In genomic region chr6:135871296-135871695, GRCh38 we compare ENCODE assay signal across 20 cellular contexts. TPM values are rescaled to one million over a fixed set of nuclear protein-coding genes. Genes with fewer than 3 reads are reported as not detected.
DNase-seq lines count a peak whose midpoint lies in the region; ATAC-seq and TF ChIP-seq lines count a peak whose summit lies in the region.
"Had no signal": no experiment of that assay in that cellular context is flagged by ENCODE, and none has a peak within 500 bp of the region (broad histone marks: within the 10 kb centered on the region; RNA-seq: fewer than 3 reads in every experiment).

No MANE protein-coding gene starts in this region.

- peaks cover 32% of the 10 kb centered on the region for H3K36me3 Mint-ChIP-seq in activated CD4-positive, alpha-beta T cell treated with anti-CD3 and anti-CD28 coated beads, Interleukin-2, amount 10 ng/mL, durations not matched to agents 24 days and 14 days (ENCODE audit: low read depth)
- H3K36me3 Mint-ChIP-seq: natural killer cell had no signal

- no peaks in the 10 kb centered on the region for H4K20me1 ChIP-seq in SK-N-SH (ENCODE audit: insufficient read depth)

- peak overlapping the region in 1 of 2 experiments; percentile 59; a peak in 2 of 4 replicates for H3K27ac ChIP-seq in SK-N-SH (ENCODE audit: low read depth in 2 of 2, low read length in 1 of 2)
- H3K27ac ChIP-seq: 22Rv1, hepatocyte, KMS-11 had no signal

- H3K4me1 ChIP-seq in SK-N-SH (ENCODE audit: control insufficient read depth in 1 of 2, insufficient read depth in 2 of 2, low read depth in 1 of 2, low read length in 1 of 2) (no peaks in the 10 kb centered on the region; a peak in 2 of 4 replicates), skeletal muscle satellite cell (ENCODE audit: control insufficient read depth, insufficient read depth, low read length) (peaks cover 38% of the 10 kb centered on the region)
- H3K4me1 ChIP-seq: HAP-1, transverse colon had no signal

- TF ChIP-seq RAD21 in SK-N-SH (IDR thresholded peaks at IDR 0.05; ENCODE audit: low read length) = no peak

- H3K4me2 ChIP-seq in SK-N-SH (no peak overlapping the region), skeletal muscle satellite cell (ENCODE audit: low read length) (peak overlapping the region; percentile 15)
- H3K4me2 ChIP-seq: hepatocyte, KMS-11 had no signal

- no peak for DNase-seq in activated CD4-positive, alpha-beta T cell treated with anti-CD3 and anti-CD28 coated beads, Interleukin-2, amount 10 ng/mL, durations not matched to agents 24 days and 14 days
- DNase-seq in activated CD4-positive, alpha-beta T cell treated with anti-CD3 and anti-CD28 coated beads for 1 hour = no peak
- no peak for DNase-seq in SK-N-SH
- peak; percentile 48 for DNase-seq in fibroblast of the aortic adventitia (ENCODE audit: low read depth)
- no peak for DNase-seq in stimulated activated CD4-positive, alpha-beta T cell treated with anti-CD3 and anti-CD28 coated beads, Interleukin-12 subunit alpha, Interleukin-12 subunit beta, amount 100 ng/mL, for 4 hours
- no peak for DNase-seq in Kasumi-1 (lab: John Stamatoyannopoulos, UW)
- DNase-seq: activated naive CD4-positive, alpha-beta T cell treated with anti-CD3 and anti-CD28 coated beads, Interleukin-2, amount 10 ng/mL, durations not matched to agents 7 days and 5 days; natural killer cell; NCI-H1436; NCI-H345; retina; stimulated activated CD4-positive, alpha-beta T cell treated with anti-CD3 and anti-CD28 coated beads, Interleukin-4, amount 100 ng/mL, for 1 hour; transverse colon had no signal

- H3K27me3 ChIP-seq in SK-N-SH (ENCODE audit: insufficient read depth) (no peaks in the 10 kb centered on the region), skeletal muscle satellite cell (ENCODE audit: control insufficient read depth, insufficient read depth, low read length) (no peaks in the 10 kb centered on the region)
- H3K27me3 ChIP-seq: hepatocyte, transverse colon had no signal

- H3K4me3 ChIP-seq in SK-N-SH (ENCODE audit: low read depth in 2 of 2, low read length in 1 of 2) (no peak overlapping the region), fibroblast of the aortic adventitia (ENCODE audit: low read depth, low read length) (no peak overlapping the region), skeletal muscle satellite cell (ENCODE audit: low read length) (no peak overlapping the region)
- H3K4me3 ChIP-seq: HAP-1, hepatocyte, transverse colon had no signal

- 90% methylated on average over 1 of the region's 1 CpG for WGBS in SK-N-SH (ENCODE audit: low lambda C conversion rate)

- no peaks in the 10 kb centered on the region for H3K27me3 Mint-ChIP-seq in activated CD4-positive, alpha-beta T cell treated with anti-CD3 and anti-CD28 coated beads, Interleukin-2, amount 10 ng/mL, durations not matched to agents 24 days and 14 days
- H3K27me3 Mint-ChIP-seq: activated naive CD4-positive, alpha-beta T cell treated with anti-CD3 and anti-CD28 coated beads, Interleukin-2, amount 10 ng/mL, durations not matched to agents 7 days and 5 days; central memory CD8-positive, alpha-beta T cell had no signal

- ATAC-seq in GM18858 (IDR thresholded peaks at IDR 0.05; ENCODE audit: unreplicated experiment) = no peak
- ATAC-seq: natural killer cell had no signal

- no peak for TF ChIP-seq EP300 in SK-N-SH (IDR thresholded peaks at IDR 0.05; ENCODE audit: borderline replicate concordance in 1 of 2, low read depth in 1 of 2, low read length in 1 of 2)

- no peaks in the 10 kb centered on the region for H3K9me2 ChIP-seq in SK-N-SH

- H2AFZ ChIP-seq in SK-N-SH (ENCODE audit: low read depth) = peak overlapping the region; percentile 65
- H2AFZ ChIP-seq: hepatocyte had no signal

- H3K36me3 ChIP-seq in SK-N-SH (replicated peaks in 1 of 2; ENCODE audit: control insufficient read depth in 1 of 2, insufficient read depth in 2 of 2, low read length in 1 of 2) = no peaks in the 10 kb centered on the region
- H3K36me3 ChIP-seq in skeletal muscle satellite cell (ENCODE audit: insufficient read depth, low read length) = no peaks in the 10 kb centered on the region
- H3K36me3 ChIP-seq: HAP-1, transverse colon had no signal

- H3F3A ChIP-seq in SK-N-SH (replicated peaks; ENCODE audit: insufficient read depth) = peaks cover 3% of the 10 kb centered on the region

- H3K9ac ChIP-seq in SK-N-SH (no peak overlapping the region), skeletal muscle satellite cell (ENCODE audit: low read depth, low read length) (no peak overlapping the region)
- H3K9ac ChIP-seq: KMS-11 had no signal

- peak overlapping the region; percentile 49 for H3K27ac Mint-ChIP-seq in activated CD4-positive, alpha-beta T cell treated with anti-CD3 and anti-CD28 coated beads, Interleukin-2, amount 10 ng/mL, durations not matched to agents 24 days and 14 days
- H3K27ac Mint-ChIP-seq: activated naive CD4-positive, alpha-beta T cell treated with anti-CD3 and anti-CD28 coated beads, Interleukin-2, amount 10 ng/mL, durations not matched to agents 7 days and 5 days; natural killer cell had no signal

- H3K4me1 Mint-ChIP-seq in activated CD4-positive, alpha-beta T cell treated with anti-CD3 and anti-CD28 coated beads, Interleukin-2, amount 10 ng/mL, durations not matched to agents 24 days and 14 days = peaks cover 27% of the 10 kb centered on the region

- intact Hi-C loops in activated CD4-positive, alpha-beta T cell treated with anti-CD3 and anti-CD28 coated beads, Interleukin-2, amount 10 ng/mL, durations not matched to agents 24 days and 14 days (cut with micrococcal nuclease) = no loop called here

- H3K79me2 ChIP-seq in SK-N-SH (ENCODE audit: insufficient read depth) = no peaks in the 10 kb centered on the region
- H3K79me2 ChIP-seq: hepatocyte had no signal

- TF ChIP-seq CTCF in SK-N-SH (IDR thresholded peaks at IDR 0.05) (no peak), fibroblast of the aortic adventitia (IDR thresholded peaks at IDR 0.05; ENCODE audit: insufficient read depth, low read length) (no peak)

- no peaks in the 10 kb centered on the region for H3K9me3 Mint-ChIP-seq in activated CD4-positive, alpha-beta T cell treated with anti-CD3 and anti-CD28 coated beads, Interleukin-2, amount 10 ng/mL, durations not matched to agents 24 days and 14 days
- H3K9me3 Mint-ChIP-seq: activated naive CD4-positive, alpha-beta T cell treated with anti-CD3 and anti-CD28 coated beads, Interleukin-2, amount 10 ng/mL, durations not matched to agents 7 days and 5 days; central memory CD8-positive, alpha-beta T cell; natural killer cell had no signal

- POLR2A ChIA-PET in SK-N-SH (lab: Yijun Ruan, JAX) = no interaction called here

- H3K9me3 ChIP-seq in SK-N-SH (no peaks in the 10 kb centered on the region), skeletal muscle satellite cell (replicated peaks; ENCODE audit: low read length) (no peaks in the 10 kb centered on the region)
- H3K9me3 ChIP-seq: HAP-1, transverse colon had no signal

- H3K4me3 Mint-ChIP-seq in activated CD4-positive, alpha-beta T cell treated with anti-CD3 and anti-CD28 coated beads, Interleukin-2, amount 10 ng/mL, durations not matched to agents 24 days and 14 days = no peak overlapping the region
- H3K4me3 Mint-ChIP-seq: activated naive CD4-positive, alpha-beta T cell treated with anti-CD3 and anti-CD28 coated beads, Interleukin-2, amount 10 ng/mL, durations not matched to agents 7 days and 5 days; central memory CD8-positive, alpha-beta T cell; natural killer cell had no signal

- CTCF ChIA-PET in SK-N-SH (lab: Yijun Ruan, JAX) = interaction anchor here (1.1 kb wide), 1 partner anchor 355 kb away, joined by 3 read pairs; no protein-coding TSS in a partner anchor

TF ChIP-seq in SK-N-SH, 30 proteins besides CTCF, POLR2A, EP300 and RAD21 (continues in another document):
- no peak for TF ChIP-seq NRF1 (IDR thresholded peaks at IDR 0.05; ENCODE audit: low read depth, low read length)
- TF ChIP-seq MAX (IDR thresholded peaks at IDR 0.05; ENCODE audit: low read depth) = no peak
- no peak for TF ChIP-seq FOXM1 (IDR thresholded peaks at IDR 0.05; ENCODE audit: low read depth)
- TF ChIP-seq TAF1 (IDR thresholded peaks at IDR 0.05; ENCODE audit: borderline replicate concordance, low read depth, low read length) = no peak
- no peak for TF ChIP-seq USF1 (IDR thresholded peaks at IDR 0.05; ENCODE audit: borderline replicate concordance, low read depth)
- TF ChIP-seq TCF12 (IDR thresholded peaks at IDR 0.05) = no peak
- TF ChIP-seq USF2 (IDR thresholded peaks at IDR 0.05; ENCODE audit: borderline replicate concordance, low read depth, low read length) = no peak
- no peak for TF ChIP-seq MEF2A (IDR thresholded peaks at IDR 0.05; ENCODE audit: borderline replicate concordance, low read depth)
- no peak for TF ChIP-seq MXI1 (IDR thresholded peaks at IDR 0.05; ENCODE audit: low read depth, low read length)
- TF ChIP-seq JUND (IDR thresholded peaks at IDR 0.05) = no peak
- TF ChIP-seq EZH2phosphoT487 (IDR thresholded peaks at IDR 0.05; ENCODE audit: borderline replicate concordance, low read depth) = no peak
- no peak for TF ChIP-seq RFX5 (IDR thresholded peaks at IDR 0.05; ENCODE audit: low read length)

RNA-seq across cellular contexts. Expression of gene PDE7B, which starts 19.8 kb away (rescaled TPM):
- 15.4 and 16.0 TPM in 2 replicates for total RNA-seq in activated CD4-positive, alpha-beta T cell treated with anti-CD3 and anti-CD28 coated beads, Interleukin-2, amount 10 ng/mL, durations not matched to agents 24 days and 14 days
- polyA plus RNA-seq in SK-N-SH (2012; rRNA removed) = 1.9 and 2.2 TPM in 2 replicates
- polyA plus RNA-seq in SK-N-SH (2012; cell fraction: cytosol; rRNA removed) = 1.8 and 2.1 TPM in 2 replicates
- polyA plus RNA-seq in SK-N-SH (2012; cell fraction: nucleus; rRNA removed) = 2.7 and 3.0 TPM in 2 replicates
- total RNA-seq in fibroblast of the aortic adventitia (ENCODE audit: low replicate concordance) = 11.8 and 23.9 TPM in 2 replicates
- total RNA-seq in skeletal muscle satellite cell (2012; rRNA removed) = 7.6 and 11.4 TPM in 2 replicates
